In genomic region chr2:208006325-208006724, GRCh38 we compare ENCODE assay signal across 14 cellular contexts.
"Had no signal": no experiment of that assay in that cellular context is flagged by ENCODE, and none has a peak within 500 bp of the region (broad histone marks: within the 10 kb centered on the region; RNA-seq: fewer than 3 reads in every experiment).

No MANE protein-coding gene starts in this region.

- H3K27me3 ChIP-seq: brain microvascular endothelial cell, neural progenitor cell, sigmoid colon had no signal

- H3K4me3 Mint-ChIP-seq: activated CD4-positive, alpha-beta T cell treated with anti-CD3 and anti-CD28 coated beads, Interleukin-2, amount 10 ng/mL, durations not matched to agents 7 days and 5 days; activated naive CD8-positive, alpha-beta T cell treated with anti-CD3 and anti-CD28 coated beads for 36 hours; effector memory CD8-positive, alpha-beta T cell; neural progenitor cell; T-helper 2 cell treated with Interferon-gamma antibody and Interleukin-4, amounts not matched to agents 5 μg/mL and 100 μg/mL, for 36 hours had no signal

- DNase-seq: activated CD4-positive, alpha-beta T cell treated with anti-CD3 and anti-CD28 coated beads, Interleukin-2, amount 10 ng/mL, durations not matched to agents 7 days and 5 days; activated CD4-positive, CD25-positive, alpha-beta regulatory T cell; activated CD8-positive, alpha-beta memory T cell treated with anti-CD3 and anti-CD28 coated beads, Interleukin-2, amount 50 U/mL, for 48 hours; activated naive CD8-positive, alpha-beta T cell treated with anti-CD3 and anti-CD28 coated beads for 36 hours; activated T-cell treated with anti-CD3 and anti-CD28 coated beads, Interleukin-2, amount 50 U/mL, for 72 hours; amygdala; brain microvascular endothelial cell; dermis blood vessel endothelial cell; effector memory CD8-positive, alpha-beta T cell; left cardiac atrium; sigmoid colon; stimulated activated CD4-positive, alpha-beta T cell treated with anti-CD3 and anti-CD28 coated beads, Interleukin-2, amount 100 ng/mL, for 24 hours had no signal

- H3K9me3 Mint-ChIP-seq: activated CD4-positive, alpha-beta T cell treated with anti-CD3 and anti-CD28 coated beads, Interleukin-2, amount 10 ng/mL, durations not matched to agents 7 days and 5 days; activated naive CD8-positive, alpha-beta T cell treated with anti-CD3 and anti-CD28 coated beads for 36 hours; activated T-cell treated with anti-CD3 and anti-CD28 coated beads, Interleukin-2, amount 50 U/mL, for 72 hours; effector memory CD8-positive, alpha-beta T cell; neural progenitor cell; T-helper 2 cell treated with Interferon-gamma antibody and Interleukin-4, amounts not matched to agents 5 μg/mL and 100 μg/mL, for 36 hours had no signal

- H3K4me3 ChIP-seq: neural progenitor cell, sigmoid colon had no signal

- H3K9me3 ChIP-seq: sigmoid colon had no signal

- ATAC-seq: effector memory CD8-positive, alpha-beta T cell had no signal

- H3K27me3 Mint-ChIP-seq: activated CD4-positive, alpha-beta T cell treated with anti-CD3 and anti-CD28 coated beads, Interleukin-2, amount 10 ng/mL, durations not matched to agents 7 days and 5 days; activated naive CD8-positive, alpha-beta T cell treated with anti-CD3 and anti-CD28 coated beads for 36 hours; effector memory CD8-positive, alpha-beta T cell had no signal

- H3K4me1 ChIP-seq: neural progenitor cell had no signal

- H3K27ac Mint-ChIP-seq: activated CD4-positive, alpha-beta T cell treated with anti-CD3 and anti-CD28 coated beads, Interleukin-2, amount 10 ng/mL, durations not matched to agents 7 days and 5 days; activated naive CD8-positive, alpha-beta T cell treated with anti-CD3 and anti-CD28 coated beads for 36 hours; activated T-cell treated with anti-CD3 and anti-CD28 coated beads, Interleukin-2, amount 50 U/mL, for 72 hours; effector memory CD8-positive, alpha-beta T cell; neural progenitor cell; T-helper 2 cell treated with Interferon-gamma antibody and Interleukin-4, amounts not matched to agents 5 μg/mL and 100 μg/mL, for 36 hours had no signal

- H3K4me1 Mint-ChIP-seq: activated CD4-positive, alpha-beta T cell treated with anti-CD3 and anti-CD28 coated beads, Interleukin-2, amount 10 ng/mL, durations not matched to agents 7 days and 5 days; neural progenitor cell had no signal

- H3K27ac ChIP-seq: brain microvascular endothelial cell, neural progenitor cell, sigmoid colon had no signal
